ENCODE assay signal across 21 cellular contexts in genomic region chr6:85368631-85369030, GRCh38.
DNase-seq lines count a peak whose midpoint lies in the region; ATAC-seq and TF ChIP-seq lines count a peak whose summit lies in the region.
"Had no signal": no experiment of that assay in that cellular context is flagged by ENCODE, and none has a peak within 500 bp of the region (broad histone marks: within the 10 kb centered on the region; RNA-seq: fewer than 3 reads in every experiment).

No MANE protein-coding gene starts in this region.

- no peak overlapping the region for H4K8ac ChIP-seq in H9 (replicated peaks; ENCODE audit: insufficient read length, low read depth, low read length)

- no peaks in the 10 kb centered on the region for H3K79me2 ChIP-seq in H9 (ENCODE audit: insufficient read depth, low read length)

- H3K9me3 ChIP-seq in H9 (ENCODE audit: control insufficient read depth, low read depth, low read length) = no peaks in the 10 kb centered on the region
- H3K9me3 ChIP-seq: SK-N-SH had no signal

- WGBS in H9 (ENCODE audit: extremely low coverage, insufficient read length, low lambda C conversion rate) = no CpG with 5 or more reads among the region's 5 CpGs

- no peak overlapping the region for H3K14ac ChIP-seq in H9 (ENCODE audit: insufficient read depth, low read length)

- no peak overlapping the region for H3K27ac Mint-ChIP-seq in H9
- H3K27ac Mint-ChIP-seq: CD14-positive monocyte had no signal

- no peak overlapping the region for H3K56ac ChIP-seq in H9 (ENCODE audit: insufficient read length, low read depth, low read length)

- H3K4me1 Mint-ChIP-seq in H9 = no peaks in the 10 kb centered on the region
- H3K4me1 Mint-ChIP-seq: CD14-positive monocyte had no signal

- H3K27ac ChIP-seq in H9 (ENCODE audit: insufficient read length, low read depth, low read length) = no peak overlapping the region

- no peaks in the 10 kb centered on the region for H4K20me1 ChIP-seq in H9 (ENCODE audit: control insufficient read depth, insufficient read depth, insufficient read length)

- no peak overlapping the region for H2AK5ac ChIP-seq in H9 (ENCODE audit: insufficient read length, low read length)

- no peak overlapping the region for H2BK15ac ChIP-seq in H9 (ENCODE audit: low read depth, low read length)

- no peaks in the 10 kb centered on the region for H3K36me3 Mint-ChIP-seq in H9 (ENCODE audit: insufficient read depth in 1 of 3, low read depth in 3 of 3)
- H3K36me3 Mint-ChIP-seq: CD14-positive monocyte had no signal

- no peak overlapping the region for H3K23ac ChIP-seq in H9 (ENCODE audit: insufficient read length, low read depth, low read length)

- H3K9me3 Mint-ChIP-seq in H9 = no peaks in the 10 kb centered on the region; a peak in 2 of 5 replicates

- H3K79me1 ChIP-seq in H9 (ENCODE audit: insufficient read depth, low read depth, low read length, poor library complexity, severe bottlenecking) = no peaks in the 10 kb centered on the region

- H3K4me3 Mint-ChIP-seq in H9 = no peak overlapping the region
- H3K4me3 Mint-ChIP-seq: CD14-positive monocyte had no signal

- H3K4me3 ChIP-seq in GM12865 (ENCODE audit: low read depth, low read length) = no peak overlapping the region

- no peak overlapping the region for H2AFZ ChIP-seq in H9 (ENCODE audit: low read length)

- H2BK20ac ChIP-seq in H9 (ENCODE audit: low read depth, low read length, poor library complexity, severe bottlenecking) = no peak overlapping the region

- peaks cover 2% of the 10 kb centered on the region; the same call in 1 of the 2 replicates for H3K27me3 Mint-ChIP-seq in H9 (ENCODE audit: low read depth)

- H3K4ac ChIP-seq in H9 (ENCODE audit: low read depth, low read length) = no peak overlapping the region

- peak; percentile 48 for DNase-seq in GM12865 (ENCODE audit: low read depth)
- DNase-seq in astrocyte of the hippocampus (ENCODE audit: low read depth, low spot score) = peak; percentile 12
- DNase-seq in NCI-H1694 treated with DMSO at 0.1 percent for 48 hours (lab: John Stamatoyannopoulos, UW) = no peak
- no peak for DNase-seq in H9
- DNase-seq in activated T-cell treated with anti-CD3 and anti-CD28 coated beads, Interleukin-2, amount 50 U/mL, for 48 hours = no peak
- DNase-seq: AML-193; COR-L47; HCEC 1CT; IMR-90; Kasumi-1; NCI-H1105 treated with DMSO at 0.1 percent for 48 hours; NCI-H187 treated with DMSO at 0.1 percent for 48 hours; NCI-H69; NK-92 treated with Interleukin-12 subunit alpha and Interleukin-12 subunit beta, amount 100 ng/mL, for 24 hours; SHP77; SK-N-SH; T-helper 1 cell had no signal

- no peaks in the 10 kb centered on the region for H3K27me3 ChIP-seq in H9 (ENCODE audit: insufficient read depth, low read length)

- ATAC-seq in GM19395 (IDR thresholded peaks at IDR 0.05; ENCODE audit: unreplicated experiment) = peak; percentile 78
- peak; percentile 80 for ATAC-seq in HG03097 (IDR thresholded peaks at IDR 0.05; ENCODE audit: low FRiP score, unreplicated experiment)
- no peak for ATAC-seq in HG03159 (IDR thresholded peaks at IDR 0.05; ENCODE audit: unreplicated experiment)

- no peak overlapping the region for H3K18ac ChIP-seq in H9 (ENCODE audit: insufficient read length, low read depth, low read length)

- H3K23me2 ChIP-seq in H9 (ENCODE audit: insufficient read length, low read depth, low read length, poor library complexity, severe bottlenecking) = no peaks in the 10 kb centered on the region

- no peak overlapping the region for H4K91ac ChIP-seq in H9 (ENCODE audit: insufficient read length, low read depth, low read length)

- no peak overlapping the region for H2BK12ac ChIP-seq in H9 (ENCODE audit: insufficient read length, low read depth, low read length)

- no peak overlapping the region for H2BK120ac ChIP-seq in H9 (ENCODE audit: low read depth, low read length, poor library complexity, severe bottlenecking)

- H4K5ac ChIP-seq in H9 (ENCODE audit: insufficient read length, low read depth, low read length) = no peak overlapping the region

- no peak overlapping the region for H3T11ph ChIP-seq in H9 (ENCODE audit: low read length)

- H3K4me2 ChIP-seq in H9 (ENCODE audit: insufficient read depth, insufficient read length, low read length) = no peak overlapping the region
- H3K4me2 ChIP-seq: SK-N-SH had no signal

- H3K9ac ChIP-seq in H9 (ENCODE audit: extremely low read depth, insufficient read length, low read length) = no peak overlapping the region
- H3K9ac ChIP-seq: SK-N-SH had no signal

- TF ChIP-seq CTCF in GM12865 (IDR thresholded peaks at IDR 0.05; ENCODE audit: insufficient read depth, low read depth, low read length, missing control alignments) (no peak), H9 (conservative IDR thresholded peaks at IDR 0.05) (no peak)

- H2BK5ac ChIP-seq in H9 (ENCODE audit: insufficient read length, low read length) = no peak overlapping the region

- no peaks in the 10 kb centered on the region for H3K4me1 ChIP-seq in H9 (ENCODE audit: insufficient read depth, low read length)

Comparison
In these comparisons a context has a peak if more than half of its experiments do, and no peak if none do; other contexts are left out.
1. DNase-seq: peak in GM12865 (single experiment) and astrocyte of the hippocampus (single experiment); none in NCI-H1694 treated with DMSO at 0.1 percent for 48 hours (single experiment), H9 (single experiment) and activated T-cell treated with anti-CD3 and anti-CD28 coated beads, Interleukin-2, amount 50 U/mL, for 48 hours (0 of 2).